Comparison of ENCODE assay signal across 8 cellular contexts in the genomic region with DNA sequence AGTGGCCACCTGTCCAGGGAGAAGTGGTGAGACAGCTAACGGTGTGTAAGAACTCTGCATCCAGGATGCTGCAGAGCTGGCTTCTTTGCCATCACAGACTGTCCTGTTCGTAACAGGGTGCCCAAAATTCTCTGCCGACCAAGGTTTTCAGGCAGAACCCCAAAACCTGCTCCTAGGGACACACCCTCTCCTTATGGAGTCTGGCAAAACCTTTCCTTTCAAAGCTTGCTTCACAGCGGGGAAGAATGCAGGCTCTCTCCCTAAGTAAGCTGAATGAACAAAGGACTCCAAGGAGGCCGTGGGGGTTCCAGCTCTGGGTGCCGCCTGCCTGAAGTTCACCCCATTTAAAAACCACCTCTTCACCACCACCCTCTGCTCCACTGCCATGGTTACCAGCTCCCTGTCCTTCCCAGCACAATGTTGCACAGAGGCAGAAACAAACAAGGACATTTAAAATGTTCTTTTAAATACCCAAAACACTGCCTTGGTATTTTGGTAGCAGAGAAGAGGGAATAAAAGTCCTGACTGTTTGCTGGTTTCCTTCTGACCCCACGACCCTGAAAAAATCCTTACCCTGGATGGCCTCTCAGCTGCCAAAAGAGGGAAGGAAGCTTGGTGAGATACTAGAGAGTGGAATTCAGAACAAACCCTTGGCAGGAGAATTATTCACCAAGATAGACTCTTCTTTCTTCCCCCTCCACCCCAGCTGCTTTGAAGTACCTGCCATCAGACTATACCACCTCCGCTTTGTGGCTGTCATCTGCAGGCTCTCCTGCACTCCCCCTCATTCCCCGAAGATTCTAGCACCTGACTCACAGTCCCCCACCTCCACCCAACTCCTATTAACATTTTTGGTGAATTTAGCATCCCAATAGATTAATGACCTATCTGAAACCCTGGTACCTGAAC. TPM values are rescaled to one million over a fixed set of nuclear protein-coding genes. Genes with fewer than 3 reads are reported as not detected.
DNase-seq lines count a peak whose midpoint lies in the region; ATAC-seq, FAIRE-seq and TF ChIP-seq lines count a peak whose summit lies in the region.

No MANE protein-coding gene starts in this region.

- no peak overlapping the region for H2AFZ ChIP-seq in keratinocyte (ENCODE audit: control insufficient read depth, low read length)

- H3K27ac ChIP-seq in keratinocyte (ENCODE audit: control insufficient read depth, insufficient read depth, low read length) = peak overlapping the region; percentile 98

- TF ChIP-seq CTCF in keratinocyte (optimal IDR thresholded peaks at IDR 0.05 in 1 of 3, IDR thresholded peaks at IDR 0.05 in 1 of 3, conservative IDR thresholded peaks at IDR 0.05 in 1 of 3; ENCODE audit: extremely low read depth in 1 of 3, insufficient read depth in 2 of 3, low read length in 3 of 3) = no peak

- H3K4me1 ChIP-seq in keratinocyte (ENCODE audit: control insufficient read depth, extremely low read depth, insufficient read depth, low read length) = peaks cover 21% of the 10 kb centered on the region

- ATAC-seq in HG02884 (IDR thresholded peaks at IDR 0.05; ENCODE audit: unreplicated experiment) = no peak

- peak overlapping the region; percentile 91 for H3K9ac ChIP-seq in keratinocyte (ENCODE audit: control insufficient read depth, extremely low read depth, insufficient read depth, low read length)

- peak overlapping the region; percentile 90 for H3K4me2 ChIP-seq in keratinocyte (ENCODE audit: control insufficient read depth, extremely low read depth, insufficient read depth, low read depth, low read length)

- DNase-seq in EL (peak; percentile 59), NCI-H226 (peak; percentile 78), anterior cingulate cortex (lab: John Stamatoyannopoulos, UW) (peak in 45 of 58 donors; percentile 6 to 79 (median 51)), keratinocyte (ENCODE audit: low read depth, low spot score) (no peak), KG1 (lab: John Stamatoyannopoulos, UW) (no peak), retina (no peak)
- DNase-seq in stimulated activated CD4-positive, alpha-beta T cell treated with anti-CD3 and anti-CD28 coated beads, Interleukin-4, amount 100 ng/mL, for 1 hour = peak; percentile 41

- no peak for FAIRE-seq in keratinocyte (lab: Jason Lieb, UNC)

- no peaks in the 10 kb centered on the region for H4K20me1 ChIP-seq in keratinocyte (ENCODE audit: control insufficient read depth, extremely low read depth, insufficient read depth, low read length)

- no peaks in the 10 kb centered on the region for H3K9me3 ChIP-seq in keratinocyte (ENCODE audit: control insufficient read depth, low read depth, low read length)

- no peaks in the 10 kb centered on the region for H3K36me3 ChIP-seq in keratinocyte (ENCODE audit: control insufficient read depth in 2 of 2, extremely low read depth in 1 of 2, insufficient read depth in 2 of 2, low read length in 2 of 2)

- H3K79me2 ChIP-seq in keratinocyte (ENCODE audit: control insufficient read depth, insufficient read depth, low read length) = no peaks in the 10 kb centered on the region

- no peaks in the 10 kb centered on the region for H3K27me3 ChIP-seq in keratinocyte (ENCODE audit: control insufficient read depth, extremely low read depth, insufficient read depth, low read length)

- H3K9me1 ChIP-seq in keratinocyte (ENCODE audit: control insufficient read depth, extremely low read depth, insufficient read depth, low read length) = no peaks in the 10 kb centered on the region

- peak overlapping the region in 1 of 3 experiments; percentile 70 for H3K4me3 ChIP-seq in keratinocyte (ENCODE audit: control insufficient read depth in 2 of 3, extremely low read depth in 1 of 3, insufficient read depth in 2 of 3, low read depth in 1 of 3, low read length in 3 of 3)

- dilution Hi-C loops in keratinocyte (cut with MboI; ENCODE audit: extremely low pct_ligation_motif_present, low sequenced_read_pairs) = no loop called here

RNA-seq across cellular contexts. Expression of gene KLF9, which starts 7.1 kb away (rescaled TPM):
- 2.4 to 4.5 TPM (median 3.0 TPM) in 3 replicates for polyA plus RNA-seq in keratinocyte
- 2.4 TPM for polyA plus RNA-seq in keratinocyte (2011; ENCODE audit: low read depth)
- 2.2 and 3.4 TPM in 2 replicates for polyA plus RNA-seq in keratinocyte (2011; cell fraction: cytosol; rRNA removed)
- polyA plus RNA-seq in keratinocyte (2011; cell fraction: nucleus; rRNA removed) = 3.3 and 3.6 TPM in 2 replicates
- polyA plus RNA-seq in keratinocyte (2012; ENCODE audit: low replicate concordance) = 2.3 and 4.8 TPM in 2 replicates
- polyA minus RNA-seq in keratinocyte = 1.4 to 2.3 TPM (median 2.2 TPM) in 3 replicates
- polyA minus RNA-seq in keratinocyte (2011; cell fraction: cytosol; rRNA and poly(A)+ RNA removed) = 2.9 TPM
- 2.8 and 3.9 TPM in 2 replicates for polyA minus RNA-seq in keratinocyte (2011; cell fraction: nucleus; rRNA and poly(A)+ RNA removed)

Comparison
In these comparisons a context has a peak if more than half of its experiments do, and no peak if none do; other contexts are left out.
1. DNase-seq: peak in EL (single experiment), NCI-H226 (single experiment), anterior cingulate cortex (45 of 58) and stimulated activated CD4-positive, alpha-beta T cell treated with anti-CD3 and anti-CD28 coated beads, Interleukin-4, amount 100 ng/mL, for 1 hour (single experiment); none in keratinocyte (single experiment), KG1 (single experiment) and retina (single experiment).